In genomic region chr1:43267818-43268425, GRCh38 we compare ENCODE assay signal across 17 cellular contexts. TPM values are rescaled to one million over a fixed set of nuclear protein-coding genes. Genes with fewer than 3 reads are reported as not detected.
"Had no signal": no experiment of that assay in that cellular context is flagged by ENCODE, and none has a peak within 500 bp of the region (broad histone marks: within the 10 kb centered on the region; RNA-seq: fewer than 3 reads in every experiment).

No MANE protein-coding gene starts in this region.

- ATAC-seq: activated CD4-positive, alpha-beta T cell treated with anti-CD3 and anti-CD28 coated beads for 36 hours; effector memory CD8-positive, alpha-beta T cell; left colon; psoas muscle had no signal

- H3K4me1 ChIP-seq: psoas muscle had no signal

- H3K27ac ChIP-seq: psoas muscle, VCaP had no signal

- DNase-seq: activated CD4-positive, alpha-beta memory T cell treated with anti-CD3 and anti-CD28 coated beads, Interleukin-2, amount 10 ng/mL, durations not matched to agents 7 days and 5 days; activated CD4-positive, alpha-beta T cell treated with anti-CD3 and anti-CD28 coated beads for 36 hours; activated naive CD4-positive, alpha-beta T cell treated with anti-CD3 and anti-CD28 coated beads for 36 hours; central memory CD4-positive, alpha-beta T cell; effector memory CD8-positive, alpha-beta T cell; erythroblast; hypothalamus; left colon; occipital lobe; psoas muscle; SK-N-SH; stimulated activated CD4-positive, alpha-beta T cell treated with anti-CD3 and anti-CD28 coated beads, Interleukin-4, amount 100 ng/mL, for 1 hour; T-helper 1 cell had no signal

- H3K4me3 Mint-ChIP-seq: activated CD4-positive, alpha-beta memory T cell treated with anti-CD3 and anti-CD28 coated beads, Interleukin-2, amount 10 ng/mL, durations not matched to agents 7 days and 5 days; activated CD4-positive, alpha-beta T cell treated with anti-CD3 and anti-CD28 coated beads for 36 hours; activated naive CD4-positive, alpha-beta T cell treated with anti-CD3 and anti-CD28 coated beads for 36 hours; dendritic cell treated with granulocyte-macrophage colony-stimulating factor and Interleukin-4, amounts not matched to agents 40 ng/mL and 50 ng/mL, for 4 days; effector memory CD8-positive, alpha-beta T cell; nephron; stimulated activated naive CD8-positive, alpha-beta T cell treated with anti-CD3 and anti-CD28 coated beads, Interleukin-15, Interleukin-2, amounts not matched to agents 100 ng/mL and 50 ng/mL, for 24 hours had no signal

- H3K27ac Mint-ChIP-seq: activated CD4-positive, alpha-beta memory T cell treated with anti-CD3 and anti-CD28 coated beads, Interleukin-2, amount 10 ng/mL, durations not matched to agents 7 days and 5 days; activated CD4-positive, alpha-beta T cell treated with anti-CD3 and anti-CD28 coated beads for 36 hours; activated naive CD4-positive, alpha-beta T cell treated with anti-CD3 and anti-CD28 coated beads for 36 hours; dendritic cell treated with granulocyte-macrophage colony-stimulating factor and Interleukin-4, amounts not matched to agents 40 ng/mL and 50 ng/mL, for 4 days; effector memory CD8-positive, alpha-beta T cell; stimulated activated naive CD8-positive, alpha-beta T cell treated with anti-CD3 and anti-CD28 coated beads, Interleukin-15, Interleukin-2, amounts not matched to agents 100 ng/mL and 50 ng/mL, for 24 hours had no signal

- H3K4me3 ChIP-seq: psoas muscle had no signal

- H3K9me3 ChIP-seq: psoas muscle had no signal

- H3K9me3 Mint-ChIP-seq: effector memory CD8-positive, alpha-beta T cell had no signal

RNA-seq across cellular contexts. Expression of gene TMEM125, which starts 1.9 kb away (rescaled TPM):
- total RNA-seq: activated CD4-positive, alpha-beta memory T cell treated with anti-CD3 and anti-CD28 coated beads, Interleukin-2, amount 10 ng/mL, durations not matched to agents 7 days and 5 days; activated CD4-positive, alpha-beta T cell treated with anti-CD3 and anti-CD28 coated beads for 36 hours; psoas muscle had no signal

RNA-seq across cellular contexts. Expression of gene C1orf210, which starts 17.5 kb away (rescaled TPM):
- total RNA-seq: activated CD4-positive, alpha-beta memory T cell treated with anti-CD3 and anti-CD28 coated beads, Interleukin-2, amount 10 ng/mL, durations not matched to agents 7 days and 5 days; activated CD4-positive, alpha-beta T cell treated with anti-CD3 and anti-CD28 coated beads for 36 hours; activated naive CD4-positive, alpha-beta T cell treated with anti-CD3 and anti-CD28 coated beads for 36 hours; occipital lobe; psoas muscle had no signal

RNA-seq across cellular contexts. Expression of gene TIE1, which starts 32.9 kb away (rescaled TPM):
- total RNA-seq: activated CD4-positive, alpha-beta T cell treated with anti-CD3 and anti-CD28 coated beads for 36 hours; activated naive CD4-positive, alpha-beta T cell treated with anti-CD3 and anti-CD28 coated beads for 36 hours had no signal
